ENCODE assay signal across 8 cellular contexts in genomic region chr12:100827901-100828520, GRCh38. TPM values are rescaled to one million over a fixed set of nuclear protein-coding genes. Genes with fewer than 3 reads are reported as not detected.
A peak's percentile ranks its signal among the peaks of the same experiment; 100 is the strongest.
DNase-seq lines count a peak whose midpoint lies in the region; ATAC-seq and TF ChIP-seq lines count a peak whose summit lies in the region.

No MANE protein-coding gene starts in this region.

- no peaks in the 10 kb centered on the region for H3K27me3 Mint-ChIP-seq in Calu3 (ENCODE audit: unreplicated experiment)
- no peaks in the 10 kb centered on the region for H3K27me3 Mint-ChIP-seq in GM23338 (ENCODE audit: insufficient read depth, low read depth, poor library complexity)
- no peaks in the 10 kb centered on the region for H3K27me3 Mint-ChIP-seq in CD4-positive, alpha-beta T cell

- H3K36me3 Mint-ChIP-seq in Calu3 (ENCODE audit: insufficient read depth, unreplicated experiment) (no peaks in the 10 kb centered on the region), GM23338 (ENCODE audit: low read depth) (no peaks in the 10 kb centered on the region)
- no peaks in the 10 kb centered on the region for H3K36me3 Mint-ChIP-seq in CD4-positive, alpha-beta T cell (ENCODE audit: low read depth)
- no peaks in the 10 kb centered on the region for H3K36me3 Mint-ChIP-seq in stimulated activated effector memory CD8-positive, alpha-beta T cell treated with anti-CD3 and anti-CD28 coated beads, Interleukin-12 subunit alpha, Interleukin-12 subunit beta, amount 100 ng/mL, for 72 hours

- H3K9me3 ChIP-seq in neural cell (ENCODE audit: low read length) = no peaks in the 10 kb centered on the region
- no peaks in the 10 kb centered on the region for H3K9me3 ChIP-seq in CD4-positive, alpha-beta T cell (ENCODE audit: control insufficient read depth, low read length)

- no TSS peak for BruUV-seq in Calu3 (replicated peaks; lab: Mats Ljungman, UMichigan)

- CTCF ChIA-PET in Calu3 (lab: Charles Lee) = interaction anchor here (0.7 to 0.9 kb wide), 2 partner anchors 452 to 496 kb away, joined by 3 to 5 read pairs; partner anchors contain the start of gene UTP20
- CTCF ChIA-PET in CD4-positive, alpha-beta T cell (lab: Charles Lee) = no interaction called here

- ATAC-seq in GM23338 (peak; percentile 84), HG02623 (IDR thresholded peaks at IDR 0.05; ENCODE audit: unreplicated experiment) (no peak)
- ATAC-seq in CD4-positive, alpha-beta T cell (ENCODE audit: poor library complexity) = no peak
- ATAC-seq in stimulated activated effector memory CD8-positive, alpha-beta T cell treated with anti-CD3 and anti-CD28 coated beads, Interleukin-12 subunit alpha, Interleukin-12 subunit beta, amount 100 ng/mL, for 72 hours = no peak

- peak; percentile 79 for TF ChIP-seq RAD21 in neural cell (conservative IDR thresholded peaks at IDR 0.05)

- H3K4me3 ChIP-seq in GM23338 (no peak overlapping the region), cardiac fibroblast (replicated peaks in 1 of 2; ENCODE audit: low read depth in 2 of 2, low read length in 2 of 2) (no peak overlapping the region), neural cell (ENCODE audit: low read length) (no peak overlapping the region)

- TF ChIP-seq EP300 in neural cell (conservative IDR thresholded peaks at IDR 0.05; ENCODE audit: poor library complexity, severe bottlenecking) = no peak

- H3K4me2 ChIP-seq in GM23338 = no peak overlapping the region
- H3K4me2 ChIP-seq in neural cell (ENCODE audit: low read length) = no peak overlapping the region

- DNase-seq in Calu3 (peak; percentile 51), GM23338 (ENCODE audit: low spot score) (peak; percentile 71), NCI-H2196 treated with DMSO at 0.1 percent for 48 hours (lab: John Stamatoyannopoulos, UW; ENCODE audit: unreplicated experiment) (peak; percentile 43), cardiac fibroblast (ENCODE audit: low read depth in 2 of 2) (peak; percentile 62 to 66)
- DNase-seq in CD4-positive, alpha-beta T cell = no peak
- no peak for DNase-seq in stimulated activated effector memory CD8-positive, alpha-beta T cell treated with anti-CD3 and anti-CD28 coated beads, Interleukin-12 subunit alpha, Interleukin-12 subunit beta, amount 100 ng/mL, for 72 hours (ENCODE audit: low spot score in 2 of 2)

- POLR2A ChIA-PET in CD4-positive, alpha-beta T cell (lab: Charles Lee) = no interaction called here

- H3K36me3 ChIP-seq in GM23338 (ENCODE audit: insufficient read depth) (no peaks in the 10 kb centered on the region), neural cell (ENCODE audit: insufficient read depth, low read length) (no peaks in the 10 kb centered on the region)

- H3K4me1 Mint-ChIP-seq in Calu3 (ENCODE audit: low read depth, unreplicated experiment) (peaks cover 12% of the 10 kb centered on the region), GM23338 (peaks cover 13% of the 10 kb centered on the region; the same call in 2 of the 3 replicates)
- H3K4me1 Mint-ChIP-seq in CD4-positive, alpha-beta T cell (ENCODE audit: low read depth) = no peaks in the 10 kb centered on the region
- H3K4me1 Mint-ChIP-seq in stimulated activated effector memory CD8-positive, alpha-beta T cell treated with anti-CD3 and anti-CD28 coated beads, Interleukin-12 subunit alpha, Interleukin-12 subunit beta, amount 100 ng/mL, for 72 hours = no peaks in the 10 kb centered on the region

- H2AFZ ChIP-seq in GM23338 (no peak overlapping the region), neural cell (ENCODE audit: low read depth, low read length) (no peak overlapping the region)

- no peaks in the 10 kb centered on the region for H3K9me3 Mint-ChIP-seq in Calu3 (ENCODE audit: low read depth, unreplicated experiment)
- H3K9me3 Mint-ChIP-seq in GM23338 = no peaks in the 10 kb centered on the region
- H3K9me3 Mint-ChIP-seq in CD4-positive, alpha-beta T cell = peaks cover 2% of the 10 kb centered on the region
- H3K9me3 Mint-ChIP-seq in stimulated activated effector memory CD8-positive, alpha-beta T cell treated with anti-CD3 and anti-CD28 coated beads, Interleukin-12 subunit alpha, Interleukin-12 subunit beta, amount 100 ng/mL, for 72 hours = peaks cover 6% of the 10 kb centered on the region

- TF ChIP-seq CTCF in Calu3 (IDR thresholded peaks at IDR 0.05; ENCODE audit: unreplicated experiment) (peak; percentile 81), GM23338 (conservative IDR thresholded peaks at IDR 0.05; ENCODE audit: low read depth in 2 of 2) (peak; percentile 86 to 88), cardiac fibroblast (IDR thresholded peaks at IDR 0.05; ENCODE audit: low read depth, low read length) (peak; percentile 75), neural cell (IDR thresholded peaks at IDR 0.05; ENCODE audit: poor library complexity, severe bottlenecking) (peak; percentile 73)
- TF ChIP-seq CTCF in CD4-positive, alpha-beta T cell (IDR thresholded peaks at IDR 0.05) = no peak

- H3K27ac Mint-ChIP-seq in Calu3 (ENCODE audit: unreplicated experiment) = no peak overlapping the region
- no peak overlapping the region for H3K27ac Mint-ChIP-seq in GM23338
- H3K27ac Mint-ChIP-seq in CD4-positive, alpha-beta T cell = no peak overlapping the region
- no peak overlapping the region for H3K27ac Mint-ChIP-seq in stimulated activated effector memory CD8-positive, alpha-beta T cell treated with anti-CD3 and anti-CD28 coated beads, Interleukin-12 subunit alpha, Interleukin-12 subunit beta, amount 100 ng/mL, for 72 hours

- no peaks in the 10 kb centered on the region for H4K20me1 ChIP-seq in GM23338 (replicated peaks; ENCODE audit: insufficient read depth)
- no peaks in the 10 kb centered on the region for H4K20me1 ChIP-seq in neural cell (ENCODE audit: insufficient read depth)

- H3K9me2 ChIP-seq in GM23338 (ENCODE audit: insufficient read depth) (no peaks in the 10 kb centered on the region), neural cell (ENCODE audit: insufficient read depth, low read length) (no peaks in the 10 kb centered on the region)

- peaks cover 9% of the 10 kb centered on the region; the same call in 1 of the 2 replicates for H3K4me1 ChIP-seq in GM23338 (ENCODE audit: insufficient read depth)

- H3K4me3 Mint-ChIP-seq in Calu3 (ENCODE audit: low read depth, unreplicated experiment) (no peak overlapping the region), GM23338 (no peak overlapping the region)
- H3K4me3 Mint-ChIP-seq in CD4-positive, alpha-beta T cell = no peak overlapping the region
- no peak overlapping the region for H3K4me3 Mint-ChIP-seq in stimulated activated effector memory CD8-positive, alpha-beta T cell treated with anti-CD3 and anti-CD28 coated beads, Interleukin-12 subunit alpha, Interleukin-12 subunit beta, amount 100 ng/mL, for 72 hours

- no peaks in the 10 kb centered on the region for H3K79me2 ChIP-seq in GM23338 (replicated peaks; ENCODE audit: insufficient read depth)
- no peaks in the 10 kb centered on the region for H3K79me2 ChIP-seq in neural cell (replicated peaks; ENCODE audit: insufficient read depth, low read length)

- H3F3A ChIP-seq in GM23338 (replicated peaks; ENCODE audit: low read depth) (no peaks in the 10 kb centered on the region), neural cell (ENCODE audit: insufficient read depth, low read length, poor library complexity, severe bottlenecking) (no peaks in the 10 kb centered on the region)

- H3K27ac ChIP-seq in GM23338 (ENCODE audit: low read depth) (no peak overlapping the region), neural cell (ENCODE audit: low read length) (no peak overlapping the region)
- H3K27ac ChIP-seq in CD4-positive, alpha-beta T cell (ENCODE audit: low read depth, low read length) = no peak overlapping the region

- intact Hi-C loops in Calu3 (cut with micrococcal nuclease; ENCODE audit: unreplicated experiment) = loop anchor here (1.0 to 10.0 kb wide), 6 partner anchors 63 to 495 kb away; no protein-coding TSS in a partner anchor
- intact Hi-C loops in CD4-positive, alpha-beta T cell (cut with DNase I, micrococcal nuclease) = no loop called here

- no peak overlapping the region for H3K9ac ChIP-seq in neural cell (ENCODE audit: low read length)

- H3K27me3 ChIP-seq in GM23338 (ENCODE audit: insufficient read depth) (no peaks in the 10 kb centered on the region), neural cell (ENCODE audit: insufficient read depth, low read depth, low read length) (no peaks in the 10 kb centered on the region)
- H3K27me3 ChIP-seq in CD4-positive, alpha-beta T cell (ENCODE audit: control insufficient read depth, insufficient read depth, low read length) = no peaks in the 10 kb centered on the region

TF ChIP-seq in GM23338, 12 proteins besides CTCF, POLR2A, EP300 and RAD21 (continues in another document):
- TF ChIP-seq STAT1 (IDR thresholded peaks at IDR 0.05; ENCODE audit: unreplicated experiment) = no peak

TF ChIP-seq in neural cell, 6 proteins besides CTCF, POLR2A, EP300 and RAD21:
- TF ChIP-seq SMC3 (conservative IDR thresholded peaks at IDR 0.05; ENCODE audit: poor library complexity) (peak; percentile 68), EZH2 (IDR thresholded peaks at IDR 0.05; ENCODE audit: borderline replicate concordance, insufficient read depth, low read length, poor library complexity, severe bottlenecking) (no peak)

RNA-seq across cellular contexts. Expression of gene ANO4, which starts 33.4 kb away (rescaled TPM):
- 1.3 and 1.9 TPM in 2 replicates for total RNA-seq in Calu3 (2022)
- total RNA-seq in GM23338 (2014; rRNA removed; shearing (Covaris generic)) = 2.6 and 8.7 TPM in 2 replicates
- 0.89 and 1.7 TPM in 2 replicates for polyA plus RNA-seq in GM23338 (2016; fragmentation: Nextera tagmentation; extraction: Ambion mirVana)
- polyA plus RNA-seq in neural cell = 10.1 and 11.1 TPM in 2 replicates
- polyA minus RNA-seq in neural cell = 14.4 and 17.2 TPM in 2 replicates
- total RNA-seq in CD4-positive, alpha-beta T cell = not detected

Comparison
In these comparisons a context has a peak if more than half of its experiments do, and no peak if none do; other contexts are left out.
1. DNase-seq: peak in Calu3 (single experiment), GM23338 (single experiment), NCI-H2196 treated with DMSO at 0.1 percent for 48 hours (single experiment) and cardiac fibroblast (2 of 2); none in CD4-positive, alpha-beta T cell (0 of 10) and stimulated activated effector memory CD8-positive, alpha-beta T cell treated with anti-CD3 and anti-CD28 coated beads, Interleukin-12 subunit alpha, Interleukin-12 subunit beta, amount 100 ng/mL, for 72 hours (0 of 2).